Comparison of ENCODE assay signal across 8 cellular contexts in genomic region chr1:156705918-156706646, GRCh38. TPM values are rescaled to one million over a fixed set of nuclear protein-coding genes. Genes with fewer than 3 reads are reported as not detected.
DNase-seq lines count a peak whose midpoint lies in the region; ATAC-seq and TF ChIP-seq lines count a peak whose summit lies in the region.

No MANE protein-coding gene starts in this region.

- H3K9ac ChIP-seq in mammary epithelial cell (ENCODE audit: insufficient read depth, low read length): no peak overlapping the region

- no peak overlapping the region for H3K27ac Mint-ChIP-seq in activated B cell treated with CpG ODN at 0.5 μM for 24 hours

- H3K27ac ChIP-seq in mammary epithelial cell (ENCODE audit: insufficient read depth, low read depth, low read length): no peak overlapping the region

- H3K27me3 Mint-ChIP-seq in activated B cell treated with CpG ODN at 0.5 μM for 24 hours: peaks cover 21% of the 10 kb centered on the region

- CTCF ChIA-PET in activated B cell treated with CpG ODN at 0.5 μM for 24 hours (lab: Charles Lee): interaction anchor here (0.8 to 2.8 kb wide), 7 partner anchors 17 to 322 kb away, joined by 3 to 36 read pairs (median 4); partner anchors contain the start of genes HAPLN2 and MRPL24
- CTCF ChIA-PET in mammary epithelial cell (lab: Charles Lee; ENCODE audit: low non-redundant PET): no interaction called here

- WGBS in mammary epithelial cell (ENCODE audit: low coverage, missing lambda C conversion rate): 19% methylated on average over 24 of the region's 45 CpGs

- DNase-seq in ELF-1 (ENCODE audit: low read depth, low spot score) (peak; percentile 100), NCI-H1105 treated with DMSO at 0.1 percent for 48 hours (lab: John Stamatoyannopoulos, UW) (peak; percentile 79), activated B cell treated with CpG ODN at 0.5 μM for 24 hours (peak; percentile 62), mammary epithelial cell (no peak), kidney tubule cell (ENCODE audit: low spot score) (peak; percentile 58), foreskin melanocyte (no peak)
- peak; percentile 68 to 69 for DNase-seq in stimulated activated CD4-positive, alpha-beta T cell treated with anti-CD3 and anti-CD28 coated beads, Interleukin-1b, Interleukin-23, amount 100 ng/mL, for 4 hours (ENCODE audit: low read depth in 2 of 2)

- no peaks in the 10 kb centered on the region for H3K9me3 Mint-ChIP-seq in activated B cell treated with CpG ODN at 0.5 μM for 24 hours

- H3K4me1 Mint-ChIP-seq in activated B cell treated with CpG ODN at 0.5 μM for 24 hours: peaks cover 28% of the 10 kb centered on the region

- in situ Hi-C loops in mammary epithelial cell (cut with MboI; ENCODE audit: low sequenced_read_pairs in 2 of 2): no loop called here

- no peaks in the 10 kb centered on the region for H3K36me3 ChIP-seq in mammary epithelial cell (ENCODE audit: insufficient read depth, low read length)

- no peaks in the 10 kb centered on the region for H3K9me3 ChIP-seq in mammary epithelial cell (replicated peaks; ENCODE audit: insufficient read depth, low read length)

- TF ChIP-seq CTCF in activated B cell treated with CpG ODN at 0.5 μM for 24 hours (IDR thresholded peaks at IDR 0.05) (peak; percentile 29), mammary epithelial cell (conservative IDR thresholded peaks at IDR 0.05 in 1 of 2, IDR thresholded peaks at IDR 0.05 in 1 of 2; ENCODE audit: extremely low read depth in 1 of 2, insufficient read depth in 1 of 2, low read depth in 1 of 2, low read length in 2 of 2) (peak; percentile 59 to 89)

- BruUV-seq in mammary epithelial cell (replicated peaks; lab: Mats Ljungman, UMichigan): no TSS peak

- H3K79me2 ChIP-seq in mammary epithelial cell (ENCODE audit: insufficient read depth, low read length): no peaks in the 10 kb centered on the region

- intact Hi-C loops in activated B cell treated with CpG ODN at 0.5 μM for 24 hours (cut with micrococcal nuclease) (loop anchor here (1.0 kb wide), 3 partner anchors 17 to 46 kb away; no protein-coding TSS in a partner anchor), mammary epithelial cell (cut with micrococcal nuclease) (loop anchor here (1.0 kb wide), 1 partner anchor 17 kb away; no protein-coding TSS in a partner anchor)

- H3K27me3 ChIP-seq in mammary epithelial cell (ENCODE audit: insufficient read depth, low read length): no peaks in the 10 kb centered on the region

- H4K20me1 ChIP-seq in mammary epithelial cell (ENCODE audit: insufficient read depth, low read length): no peaks in the 10 kb centered on the region

- no peaks in the 10 kb centered on the region for H3K36me3 Mint-ChIP-seq in activated B cell treated with CpG ODN at 0.5 μM for 24 hours (ENCODE audit: low read depth)

- dilution Hi-C loops in mammary epithelial cell (cut with HindIII; ENCODE audit: low sequenced_read_pairs): no loop called here

- POLR2A ChIA-PET in activated B cell treated with CpG ODN at 0.5 μM for 24 hours (lab: Charles Lee): interaction anchor here (0.5 to 2.4 kb wide), 9 partner anchors 8 to 435 kb away, joined by 3 to 15 read pairs (median 5); partner anchors contain the start of genes HDGF, ISG20L2, METTL25B and MRPL24

- peak overlapping the region; percentile 88 for H3K4me2 ChIP-seq in mammary epithelial cell (ENCODE audit: insufficient read depth, low read depth, low read length)

- ATAC-seq in activated B cell treated with CpG ODN at 0.5 μM for 24 hours (ENCODE audit: low read depth) (peak; percentile 60), GM18907 (IDR thresholded peaks at IDR 0.05; ENCODE audit: unreplicated experiment) (no peak)

- H2AFZ ChIP-seq in mammary epithelial cell (ENCODE audit: low read depth, low read length): peak overlapping the region; percentile 69

- peak overlapping the region; percentile 82 for H3K4me3 Mint-ChIP-seq in activated B cell treated with CpG ODN at 0.5 μM for 24 hours

- H3K4me1 ChIP-seq in mammary epithelial cell (ENCODE audit: insufficient read depth, low read length): peaks cover 54% of the 10 kb centered on the region

- peak overlapping the region; percentile 16 to 35 (median 22) for H3K4me3 ChIP-seq in mammary epithelial cell (replicated peaks in 1 of 3; ENCODE audit: insufficient read depth in 1 of 3, low read depth in 2 of 3, low read length in 3 of 3)

RNA-seq across cellular contexts. Expression of gene CRABP2, which starts 0.7 kb away (rescaled TPM):
- total RNA-seq in activated B cell treated with CpG ODN at 0.5 μM for 24 hours (0.55 and 0.66 TPM in 2 replicates), mammary epithelial cell (10 to 100 TPM in 1 of 2 donors, 1 to 10 TPM in 1; 7.0 to 29.5 TPM)
- 6.2 TPM for polyA plus RNA-seq in mammary epithelial cell
- polyA minus RNA-seq in mammary epithelial cell: 1.3 TPM

RNA-seq across cellular contexts. Expression of gene METTL25B, which starts 22.2 kb away (rescaled TPM):
- total RNA-seq in activated B cell treated with CpG ODN at 0.5 μM for 24 hours (54.5 and 56.7 TPM in 2 replicates), mammary epithelial cell (10 to 100 TPM in 1 of 2 donors, 1 to 10 TPM in 1; 9.3 to 24.3 TPM)
- polyA plus RNA-seq in mammary epithelial cell: 10.5 TPM
- 19.3 TPM for polyA minus RNA-seq in mammary epithelial cell

RNA-seq across cellular contexts. Expression of gene ISG20L2, which starts 22.5 kb away (rescaled TPM):
- total RNA-seq in activated B cell treated with CpG ODN at 0.5 μM for 24 hours (50.8 and 53.0 TPM in 2 replicates), mammary epithelial cell (10 to 100 TPM; 27.0 to 42.7 TPM)
- polyA plus RNA-seq in mammary epithelial cell: 62.3 TPM
- 33.3 TPM for polyA minus RNA-seq in mammary epithelial cell

RNA-seq across cellular contexts. Expression of gene NES, which starts 28.9 kb away (rescaled TPM):
- total RNA-seq in activated B cell treated with CpG ODN at 0.5 μM for 24 hours: not detected in 2 replicates
- total RNA-seq in mammary epithelial cell: 10 to 100 TPM in 1 of 2 donors, under 1 TPM in 1; 0.07 to 49.0 TPM
- polyA plus RNA-seq in mammary epithelial cell: 0.06 TPM
- polyA minus RNA-seq in mammary epithelial cell: not detected

RNA-seq across cellular contexts. Expression of gene MRPL24, which starts 34.8 kb away (rescaled TPM):
- 65.8 and 83.7 TPM in 2 replicates for total RNA-seq in activated B cell treated with CpG ODN at 0.5 μM for 24 hours
- 10 to 100 TPM; 25.0 to 86.1 TPM for total RNA-seq in mammary epithelial cell
- 121 TPM for polyA plus RNA-seq in mammary epithelial cell
- polyA minus RNA-seq in mammary epithelial cell: 34.3 TPM

Comparison
In these comparisons a context has a peak if more than half of its experiments do, and no peak if none do; other contexts are left out.
1. DNase-seq: peak in ELF-1 (single experiment), NCI-H1105 treated with DMSO at 0.1 percent for 48 hours (single experiment), activated B cell treated with CpG ODN at 0.5 μM for 24 hours (single experiment), kidney tubule cell (single experiment) and stimulated activated CD4-positive, alpha-beta T cell treated with anti-CD3 and anti-CD28 coated beads, Interleukin-1b, Interleukin-23, amount 100 ng/mL, for 4 hours (2 of 2); none in mammary epithelial cell (single experiment) and foreskin melanocyte (single experiment).